ENCODE assay signal across 8 cellular contexts in genomic region chr3:148955544-148956346, GRCh38. TPM values are rescaled to one million over a fixed set of nuclear protein-coding genes. Genes with fewer than 3 reads are reported as not detected.
DNase-seq lines count a peak whose midpoint lies in the region; ATAC-seq and TF ChIP-seq lines count a peak whose summit lies in the region.

No MANE protein-coding gene starts in this region.

- no peak overlapping the region for H3K4me3 ChIP-seq in SU-DHL-6 (ENCODE audit: insufficient read depth, low read length, poor library complexity, severe bottlenecking)
- H3K4me3 ChIP-seq in fibroblast of lung (replicated peaks in 1 of 4; ENCODE audit: control extremely low read depth in 1 of 4, insufficient read depth in 1 of 4, low read depth in 3 of 4, low read length in 4 of 4) = no peak overlapping the region
- no peak overlapping the region for H3K4me3 ChIP-seq in neural cell (ENCODE audit: low read length)

- H3K9me3 ChIP-seq in SU-DHL-6 (ENCODE audit: insufficient read depth, low read length) = no peaks in the 10 kb centered on the region
- H3K9me3 ChIP-seq in fibroblast of lung (ENCODE audit: control insufficient read depth, insufficient read depth, low read depth, low read length) = no peaks in the 10 kb centered on the region
- no peaks in the 10 kb centered on the region for H3K9me3 ChIP-seq in neural cell (ENCODE audit: low read length)

- H3K79me2 ChIP-seq in SU-DHL-6 (ENCODE audit: insufficient read depth, low read length) (no peaks in the 10 kb centered on the region), fibroblast of lung (ENCODE audit: control insufficient read depth, insufficient read depth, low read length) (no peaks in the 10 kb centered on the region), neural cell (replicated peaks; ENCODE audit: insufficient read depth, low read length) (no peaks in the 10 kb centered on the region)

- H3K4me1 ChIP-seq in fibroblast of lung (ENCODE audit: control insufficient read depth, extremely low read depth, insufficient read depth, low read length) = peaks cover 4% of the 10 kb centered on the region

- H3K9ac ChIP-seq in SU-DHL-6 (ENCODE audit: low read length) (no peak overlapping the region), fibroblast of lung (ENCODE audit: insufficient read depth, low read length) (no peak overlapping the region), neural cell (ENCODE audit: low read length) (no peak overlapping the region)

- no peaks in the 10 kb centered on the region for H3K27me3 ChIP-seq in SU-DHL-6 (ENCODE audit: low read length)
- H3K27me3 ChIP-seq in fibroblast of lung (ENCODE audit: control insufficient read depth, insufficient read depth, low read length) = no peaks in the 10 kb centered on the region
- H3K27me3 ChIP-seq in neural cell (ENCODE audit: insufficient read depth, low read depth, low read length) = no peaks in the 10 kb centered on the region

- TF ChIP-seq CTCF in SU-DHL-6 (IDR thresholded peaks at IDR 0.05; ENCODE audit: insufficient read depth, low read length, poor library complexity, severe bottlenecking) = peak; percentile 50
- TF ChIP-seq CTCF in fibroblast of lung (conservative IDR thresholded peaks at IDR 0.05 in 1 of 2, IDR thresholded peaks at IDR 0.05 in 1 of 2; ENCODE audit: low read depth in 1 of 2, low read length in 2 of 2) = peak; percentile 63 to 75
- TF ChIP-seq CTCF in neural cell (IDR thresholded peaks at IDR 0.05; ENCODE audit: poor library complexity, severe bottlenecking) = peak; percentile 72

- H3K27ac ChIP-seq in SU-DHL-6 (ENCODE audit: low read depth, low read length) = no peak overlapping the region
- H3K27ac ChIP-seq in fibroblast of lung (ENCODE audit: insufficient read depth, low read length) = peak overlapping the region; percentile 57
- no peak overlapping the region for H3K27ac ChIP-seq in neural cell (ENCODE audit: low read length)

- peak; percentile 73 for TF ChIP-seq RAD21 in neural cell (conservative IDR thresholded peaks at IDR 0.05)

- ATAC-seq in HG02884 (IDR thresholded peaks at IDR 0.05; ENCODE audit: unreplicated experiment) (no peak), HG02981 (IDR thresholded peaks at IDR 0.05; ENCODE audit: unreplicated experiment) (no peak)

- H2AFZ ChIP-seq in SU-DHL-6 (ENCODE audit: low read depth, low read length, severe bottlenecking) (peak overlapping the region; percentile 20), fibroblast of lung (ENCODE audit: low read length) (peak overlapping the region; percentile 52), neural cell (ENCODE audit: low read depth, low read length) (no peak overlapping the region)

- H3K36me3 ChIP-seq in SU-DHL-6 (ENCODE audit: low read length) (no peaks in the 10 kb centered on the region), fibroblast of lung (ENCODE audit: control insufficient read depth, insufficient read depth, low read length) (no peaks in the 10 kb centered on the region), neural cell (ENCODE audit: insufficient read depth, low read length) (no peaks in the 10 kb centered on the region)

- no peaks in the 10 kb centered on the region for H4K20me1 ChIP-seq in SU-DHL-6 (ENCODE audit: low read depth, low read length)
- H4K20me1 ChIP-seq in fibroblast of lung (ENCODE audit: control insufficient read depth, extremely low read depth, insufficient read depth, low read length) = no peaks in the 10 kb centered on the region
- H4K20me1 ChIP-seq in neural cell (ENCODE audit: insufficient read depth) = no peaks in the 10 kb centered on the region

- no peaks in the 10 kb centered on the region for H3F3A ChIP-seq in SU-DHL-6 (ENCODE audit: insufficient read depth)
- no peaks in the 10 kb centered on the region for H3F3A ChIP-seq in neural cell (ENCODE audit: insufficient read depth, low read length, poor library complexity, severe bottlenecking)

- H3K9me2 ChIP-seq in SU-DHL-6 (replicated peaks; ENCODE audit: insufficient read depth, low read length) (no peaks in the 10 kb centered on the region), neural cell (ENCODE audit: insufficient read depth, low read length) (no peaks in the 10 kb centered on the region)

- DNase-seq in stimulated activated CD4-positive, alpha-beta T cell treated with anti-CD3 and anti-CD28 coated beads, Interleukin-4, amount 100 ng/mL, for 24 hours = peak; percentile 32
- no peak for DNase-seq in stimulated activated CD4-positive, alpha-beta T cell treated with anti-CD3 and anti-CD28 coated beads, Interleukin-12 subunit alpha, Interleukin-12 subunit beta, amount 100 ng/mL, for 4 hours
- DNase-seq in NCI-H1105 treated with DMSO at 0.1 percent for 48 hours (lab: John Stamatoyannopoulos, UW) = peak; percentile 78
- peak; percentile 95 to 97 for DNase-seq in fibroblast of lung (ENCODE audit: low read depth in 2 of 2)

- H3K4me2 ChIP-seq in SU-DHL-6 (ENCODE audit: low read depth, low read length, poor library complexity, severe bottlenecking) (no peak overlapping the region), fibroblast of lung (ENCODE audit: extremely low read depth, insufficient read depth, low read length) (peak overlapping the region; percentile 27), neural cell (ENCODE audit: low read length) (no peak overlapping the region)

- no peak for TF ChIP-seq EP300 in neural cell (conservative IDR thresholded peaks at IDR 0.05; ENCODE audit: poor library complexity, severe bottlenecking)

TF ChIP-seq in neural cell, 6 proteins besides CTCF, POLR2A, EP300 and RAD21:
- no peak for TF ChIP-seq POLR2AphosphoS5 (IDR thresholded peaks at IDR 0.05)
- no peak for TF ChIP-seq TAF1 (IDR thresholded peaks at IDR 0.05; ENCODE audit: low read depth)
- no peak for TF ChIP-seq REST (IDR thresholded peaks at IDR 0.05; ENCODE audit: borderline replicate concordance)
- peak; percentile 69 for TF ChIP-seq SMC3 (conservative IDR thresholded peaks at IDR 0.05; ENCODE audit: poor library complexity)
- TF ChIP-seq EZH2 (IDR thresholded peaks at IDR 0.05; ENCODE audit: borderline replicate concordance, insufficient read depth, low read length, poor library complexity, severe bottlenecking) = no peak

RNA-seq across cellular contexts. Expression of gene GYG1, which starts 35.6 kb away (rescaled TPM):
- 43.1 and 71.5 TPM in 2 replicates for total RNA-seq in fibroblast of lung
- 88.5 and 224 TPM in 2 replicates for polyA plus RNA-seq in fibroblast of lung
- 113 and 232 TPM in 2 replicates for polyA plus RNA-seq in fibroblast of lung (2012)
- polyA minus RNA-seq in fibroblast of lung (ENCODE audit: low replicate concordance) = 36.2 and 86.0 TPM in 2 replicates
- 2.4 and 3.1 TPM in 2 replicates for polyA plus RNA-seq in neural cell
- 3.4 and 4.4 TPM in 2 replicates for polyA minus RNA-seq in neural cell

Comparison
In these comparisons a context has a peak if more than half of its experiments do, and no peak if none do; other contexts are left out.
1. RNA of gene GYG1, which starts 35.6 kb away (polyA plus RNA-seq): 88.5 to 232 TPM in fibroblast of lung; 2.4 to 3.1 TPM in neural cell; every median in the first group is over 10 times any median in the second.
2. Peak in every context shown above with its lines, with median percentiles within 50 percentile points of each other: CTCF ChIP-seq.